ENCODE assay signal across 19 cellular contexts in the genomic region with DNA sequence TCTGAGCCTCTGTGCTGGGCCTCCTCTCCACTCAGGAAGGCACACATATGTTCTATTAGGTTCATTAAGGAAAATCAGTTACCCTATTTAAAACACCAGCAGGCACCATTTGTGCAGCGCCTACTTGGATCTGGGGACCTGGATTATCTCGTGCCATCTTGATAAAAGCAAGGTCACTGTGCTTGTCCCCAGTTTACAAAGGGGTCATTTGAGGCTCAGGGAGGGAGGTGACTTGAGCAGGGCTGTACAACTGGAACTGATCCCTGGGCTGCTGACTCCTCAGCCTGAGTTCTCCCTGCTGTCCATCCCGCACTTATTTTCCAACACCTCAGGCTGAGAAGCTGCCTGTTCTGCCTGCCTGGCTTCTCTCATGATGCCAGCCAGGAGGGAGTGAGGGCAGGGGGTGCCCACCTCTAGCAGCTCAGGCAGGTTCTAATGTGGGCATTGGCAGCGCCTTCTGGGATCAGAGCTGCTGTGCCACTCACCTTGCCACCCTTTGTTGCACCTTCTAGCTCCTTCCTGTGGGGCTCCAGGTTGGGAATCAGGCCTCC.
DNase-seq lines count a peak whose midpoint lies in the region; ATAC-seq and TF ChIP-seq lines count a peak whose summit lies in the region.
"Had no signal": no experiment of that assay in that cellular context is flagged by ENCODE, and none has a peak within 500 bp of the region (broad histone marks: within the 10 kb centered on the region; RNA-seq: fewer than 3 reads in every experiment).

No MANE protein-coding gene starts in this region.

- H3K9me3 ChIP-seq in upper lobe of right lung, result no peaks in the 10 kb centered on the region

- H3K4me1 Mint-ChIP-seq in WTC11, result peaks cover 58% of the 10 kb centered on the region
- H3K4me1 Mint-ChIP-seq: IgD-negative memory B cell had no signal

- H3K27me3 ChIP-seq in upper lobe of right lung, result no peaks in the 10 kb centered on the region

- ATAC-seq in WTC11, result no peak
- no peak for ATAC-seq in upper lobe of right lung
- no peak for ATAC-seq in GM21360 (IDR thresholded peaks at IDR 0.05; ENCODE audit: unreplicated experiment)

- no peaks in the 10 kb centered on the region for H3K27me3 Mint-ChIP-seq in WTC11 (ENCODE audit: low read depth)

- H3K4me1 ChIP-seq in upper lobe of right lung, result no peaks in the 10 kb centered on the region

- no peaks in the 10 kb centered on the region for H3K9me3 Mint-ChIP-seq in WTC11

- intact Hi-C loops in upper lobe of right lung (cut with DNase I), result no loop called here

- peak; percentile 43 for DNase-seq in activated effector memory CD4-positive, alpha-beta T cell treated with anti-CD3 and anti-CD28 coated beads, Interleukin-2, amount 50 U/mL, for 16 hours
- DNase-seq in activated effector memory CD4-positive, alpha-beta T cell treated with Interleukin-2 at 50 U/mL for 16 hours, result no peak
- no peak for DNase-seq in WTC11 (ENCODE audit: low spot score)
- DNase-seq in mesenteric fat pad (ENCODE audit: low spot score), result peak; percentile 77
- DNase-seq in upper lobe of right lung, result peak; percentile 46
- no peak for DNase-seq in Kasumi-1 (lab: John Stamatoyannopoulos, UW)
- DNase-seq: 8988T, MV-4-11, NCI-H1417, NCI-H187, NCI-H2107, NCI-H510A treated with DMSO at 0.1 percent for 48 hours, NCI-H748 treated with DMSO at 0.1 percent for 48 hours, RPMI8226, SIG-M5 had no signal

- no peaks in the 10 kb centered on the region for H3K36me3 Mint-ChIP-seq in WTC11
- H3K36me3 Mint-ChIP-seq: IgD-negative memory B cell had no signal

- 0 out of 2 replicates have a peak overlapping the region, but pooled peaks have one; percentile 72 for H3K27ac Mint-ChIP-seq in WTC11
- H3K27ac Mint-ChIP-seq: IgD-negative memory B cell had no signal

- CTCF ChIA-PET in WTC11 (lab: Charles Lee), result interaction anchor here (1.3 to 1.7 kb wide), 2 partner anchors 23 to 160 kb away, joined by 4 to 6 read pairs; no protein-coding TSS in a partner anchor

- no peak overlapping the region for H3K4me3 ChIP-seq in upper lobe of right lung
- H3K4me3 ChIP-seq: PC-9 had no signal

- POLR2A ChIA-PET in WTC11 (lab: Charles Lee), result no interaction called here

- no peak overlapping the region for H3K27ac ChIP-seq in upper lobe of right lung
- H3K27ac ChIP-seq: C4-2B, PC-9 had no signal

- no peak overlapping the region for H3K4me3 Mint-ChIP-seq in WTC11
- H3K4me3 Mint-ChIP-seq: IgD-negative memory B cell had no signal

- TF ChIP-seq CTCF in WTC11 (IDR thresholded peaks at IDR 0.05) (no peak), upper lobe of right lung (IDR thresholded peaks at IDR 0.05) (no peak)

- no peaks in the 10 kb centered on the region for H3K36me3 ChIP-seq in upper lobe of right lung

TF ChIP-seq in WTC11, 78 proteins besides CTCF, POLR2A, EP300 and RAD21:
- TF ChIP-seq CBFB (CRISPR knock-in tag; IDR thresholded peaks at IDR 0.05; ENCODE audit: low read depth) (no peak), JUN (CRISPR knock-in tag; IDR thresholded peaks at IDR 0.05) (no peak), GRHL2 (CRISPR knock-in tag; IDR thresholded peaks at IDR 0.05; ENCODE audit: insufficient replicate concordance, severe bottlenecking) (no peak), ZNF416 (CRISPR knock-in tag; IDR thresholded peaks at IDR 0.05) (no peak), PRRX2 (CRISPR knock-in tag; IDR thresholded peaks at IDR 0.05) (no peak), NFE2L1 (CRISPR knock-in tag; IDR thresholded peaks at IDR 0.05) (no peak), RORB (CRISPR knock-in tag; IDR thresholded peaks at IDR 0.05) (no peak), GTF2I (CRISPR knock-in tag; conservative IDR thresholded peaks at IDR 0.05) (no peak), NR3C1 (CRISPR knock-in tag; conservative IDR thresholded peaks at IDR 0.05; ENCODE audit: low read depth) (no peak), ZNF138 (CRISPR knock-in tag; conservative IDR thresholded peaks at IDR 0.05) (no peak), ZNF317 (CRISPR knock-in tag; IDR thresholded peaks at IDR 0.05; ENCODE audit: borderline replicate concordance, low read depth) (no peak), KAT7 (CRISPR knock-in tag; IDR thresholded peaks at IDR 0.05; ENCODE audit: borderline replicate concordance) (no peak), SOX15 (CRISPR knock-in tag; IDR thresholded peaks at IDR 0.05) (no peak), E2F4 (CRISPR knock-in tag; IDR thresholded peaks at IDR 0.05; ENCODE audit: borderline replicate concordance, low read depth) (no peak), CREM (CRISPR knock-in tag; IDR thresholded peaks at IDR 0.05) (no peak), SMAD4 (CRISPR knock-in tag; IDR thresholded peaks at IDR 0.05) (no peak)
- TF ChIP-seq, protein P1, sequence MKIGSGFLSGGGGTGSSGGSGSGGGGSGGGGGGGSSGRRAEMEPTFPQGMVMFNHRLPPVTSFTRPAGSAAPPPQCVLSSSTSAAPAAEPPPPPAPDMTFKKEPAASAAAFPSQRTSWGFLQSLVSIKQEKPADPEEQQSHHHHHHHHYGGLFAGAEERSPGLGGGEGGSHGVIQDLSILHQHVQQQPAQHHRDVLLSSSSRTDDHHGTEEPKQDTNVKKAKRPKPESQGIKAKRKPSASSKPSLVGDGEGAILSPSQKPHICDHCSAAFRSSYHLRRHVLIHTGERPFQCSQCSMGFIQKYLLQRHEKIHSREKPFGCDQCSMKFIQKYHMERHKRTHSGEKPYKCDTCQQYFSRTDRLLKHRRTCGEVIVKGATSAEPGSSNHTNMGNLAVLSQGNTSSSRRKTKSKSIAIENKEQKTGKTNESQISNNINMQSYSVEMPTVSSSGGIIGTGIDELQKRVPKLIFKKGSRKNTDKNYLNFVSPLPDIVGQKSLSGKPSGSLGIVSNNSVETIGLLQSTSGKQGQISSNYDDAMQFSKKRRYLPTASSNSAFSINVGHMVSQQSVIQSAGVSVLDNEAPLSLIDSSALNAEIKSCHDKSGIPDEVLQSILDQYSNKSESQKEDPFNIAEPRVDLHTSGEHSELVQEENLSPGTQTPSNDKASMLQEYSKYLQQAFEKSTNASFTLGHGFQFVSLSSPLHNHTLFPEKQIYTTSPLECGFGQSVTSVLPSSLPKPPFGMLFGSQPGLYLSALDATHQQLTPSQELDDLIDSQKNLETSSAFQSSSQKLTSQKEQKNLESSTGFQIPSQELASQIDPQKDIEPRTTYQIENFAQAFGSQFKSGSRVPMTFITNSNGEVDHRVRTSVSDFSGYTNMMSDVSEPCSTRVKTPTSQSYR (CRISPR knock-in tag; IDR thresholded peaks at IDR 0.05), result no peak
- TF ChIP-seq, protein P2, sequence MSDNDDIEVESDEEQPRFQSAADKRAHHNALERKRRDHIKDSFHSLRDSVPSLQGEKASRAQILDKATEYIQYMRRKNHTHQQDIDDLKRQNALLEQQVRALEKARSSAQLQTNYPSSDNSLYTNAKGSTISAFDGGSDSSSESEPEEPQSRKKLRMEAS (CRISPR knock-in tag; IDR thresholded peaks at IDR 0.05), result no peak
- TF ChIP-seq, protein P3, sequence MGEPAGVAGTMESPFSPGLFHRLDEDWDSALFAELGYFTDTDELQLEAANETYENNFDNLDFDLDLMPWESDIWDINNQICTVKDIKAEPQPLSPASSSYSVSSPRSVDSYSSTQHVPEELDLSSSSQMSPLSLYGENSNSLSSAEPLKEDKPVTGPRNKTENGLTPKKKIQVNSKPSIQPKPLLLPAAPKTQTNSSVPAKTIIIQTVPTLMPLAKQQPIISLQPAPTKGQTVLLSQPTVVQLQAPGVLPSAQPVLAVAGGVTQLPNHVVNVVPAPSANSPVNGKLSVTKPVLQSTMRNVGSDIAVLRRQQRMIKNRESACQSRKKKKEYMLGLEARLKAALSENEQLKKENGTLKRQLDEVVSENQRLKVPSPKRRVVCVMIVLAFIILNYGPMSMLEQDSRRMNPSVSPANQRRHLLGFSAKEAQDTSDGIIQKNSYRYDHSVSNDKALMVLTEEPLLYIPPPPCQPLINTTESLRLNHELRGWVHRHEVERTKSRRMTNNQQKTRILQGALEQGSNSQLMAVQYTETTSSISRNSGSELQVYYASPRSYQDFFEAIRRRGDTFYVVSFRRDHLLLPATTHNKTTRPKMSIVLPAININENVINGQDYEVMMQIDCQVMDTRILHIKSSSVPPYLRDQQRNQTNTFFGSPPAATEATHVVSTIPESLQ (CRISPR knock-in tag; IDR thresholded peaks at IDR 0.05), result no peak
- TF ChIP-seq, protein P4, sequence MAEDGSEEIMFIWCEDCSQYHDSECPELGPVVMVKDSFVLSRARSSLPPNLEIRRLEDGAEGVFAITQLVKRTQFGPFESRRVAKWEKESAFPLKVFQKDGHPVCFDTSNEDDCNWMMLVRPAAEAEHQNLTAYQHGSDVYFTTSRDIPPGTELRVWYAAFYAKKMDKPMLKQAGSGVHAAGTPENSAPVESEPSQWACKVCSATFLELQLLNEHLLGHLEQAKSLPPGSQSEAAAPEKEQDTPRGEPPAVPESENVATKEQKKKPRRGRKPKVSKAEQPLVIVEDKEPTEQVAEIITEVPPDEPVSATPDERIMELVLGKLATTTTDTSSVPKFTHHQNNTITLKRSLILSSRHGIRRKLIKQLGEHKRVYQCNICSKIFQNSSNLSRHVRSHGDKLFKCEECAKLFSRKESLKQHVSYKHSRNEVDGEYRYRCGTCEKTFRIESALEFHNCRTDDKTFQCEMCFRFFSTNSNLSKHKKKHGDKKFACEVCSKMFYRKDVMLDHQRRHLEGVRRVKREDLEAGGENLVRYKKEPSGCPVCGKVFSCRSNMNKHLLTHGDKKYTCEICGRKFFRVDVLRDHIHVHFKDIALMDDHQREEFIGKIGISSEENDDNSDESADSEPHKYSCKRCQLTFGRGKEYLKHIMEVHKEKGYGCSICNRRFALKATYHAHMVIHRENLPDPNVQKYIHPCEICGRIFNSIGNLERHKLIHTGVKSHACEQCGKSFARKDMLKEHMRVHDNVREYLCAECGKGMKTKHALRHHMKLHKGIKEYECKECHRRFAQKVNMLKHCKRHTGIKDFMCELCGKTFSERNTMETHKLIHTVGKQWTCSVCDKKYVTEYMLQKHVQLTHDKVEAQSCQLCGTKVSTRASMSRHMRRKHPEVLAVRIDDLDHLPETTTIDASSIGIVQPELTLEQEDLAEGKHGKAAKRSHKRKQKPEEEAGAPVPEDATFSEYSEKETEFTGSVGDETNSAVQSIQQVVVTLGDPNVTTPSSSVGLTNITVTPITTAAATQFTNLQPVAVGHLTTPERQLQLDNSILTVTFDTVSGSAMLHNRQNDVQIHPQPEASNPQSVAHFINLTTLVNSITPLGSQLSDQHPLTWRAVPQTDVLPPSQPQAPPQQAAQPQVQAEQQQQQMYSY (CRISPR knock-in tag; IDR thresholded peaks at IDR 0.05), result no peak

Comparison
In these comparisons a context has a peak if more than half of its experiments do, and no peak if none do; other contexts are left out.
1. DNase-seq: peak in activated effector memory CD4-positive, alpha-beta T cell treated with anti-CD3 and anti-CD28 coated beads, Interleukin-2, amount 50 U/mL, for 16 hours (single experiment), mesenteric fat pad (single experiment) and upper lobe of right lung (single experiment); none in activated effector memory CD4-positive, alpha-beta T cell treated with Interleukin-2 at 50 U/mL for 16 hours (single experiment), WTC11 (single experiment) and Kasumi-1 (0 of 2).